10 cellular contexts compared by ENCODE assay signal in the genomic region with DNA sequence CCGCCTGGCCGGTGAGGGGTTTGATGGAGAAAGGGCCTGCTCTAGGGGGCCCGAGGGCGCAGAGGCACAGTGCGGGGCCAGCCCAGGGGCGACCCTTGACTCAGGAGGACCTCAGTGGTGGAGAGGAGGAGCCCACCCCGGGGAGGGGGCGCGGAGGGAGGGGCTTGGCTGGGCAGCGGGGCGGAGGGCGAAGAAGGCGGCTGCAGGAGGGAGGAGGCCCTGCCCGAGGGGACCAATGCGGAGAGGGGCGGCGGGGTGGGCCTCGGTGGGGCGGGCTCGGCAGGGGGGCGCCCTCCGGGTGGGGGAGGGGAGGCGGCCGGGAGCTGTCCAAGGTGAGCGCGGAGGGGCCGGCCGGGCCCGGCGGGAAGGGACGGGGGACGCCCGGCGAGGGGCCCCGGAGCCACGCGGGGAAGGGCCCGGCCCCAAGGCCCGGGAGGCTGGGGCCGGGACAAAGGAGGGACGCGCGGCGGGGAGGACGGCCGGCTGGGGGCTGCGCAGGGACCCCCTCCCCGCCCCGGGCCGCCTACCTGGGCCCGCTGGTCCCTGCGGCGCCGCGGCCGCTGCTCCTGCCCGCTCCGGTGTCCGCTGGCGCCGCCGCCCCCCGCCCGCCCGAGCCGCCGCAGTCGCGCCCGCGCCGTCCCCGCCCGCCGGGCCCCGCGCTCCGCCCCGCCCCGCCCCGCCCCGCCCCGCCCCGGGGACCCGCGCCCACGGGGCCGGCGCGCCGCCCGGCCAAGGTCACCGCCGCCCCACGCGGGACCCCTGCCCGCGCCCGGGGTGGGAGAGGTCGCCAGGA. TPM values are rescaled to one million over a fixed set of nuclear protein-coding genes. Genes with fewer than 3 reads are reported as not detected.
DNase-seq lines count a peak whose midpoint lies in the region; ATAC-seq and TF ChIP-seq lines count a peak whose summit lies in the region.
"Had no signal": no experiment of that assay in that cellular context is flagged by ENCODE, and none has a peak within 500 bp of the region (broad histone marks: within the 10 kb centered on the region; RNA-seq: fewer than 3 reads in every experiment).

A gene with protein sequence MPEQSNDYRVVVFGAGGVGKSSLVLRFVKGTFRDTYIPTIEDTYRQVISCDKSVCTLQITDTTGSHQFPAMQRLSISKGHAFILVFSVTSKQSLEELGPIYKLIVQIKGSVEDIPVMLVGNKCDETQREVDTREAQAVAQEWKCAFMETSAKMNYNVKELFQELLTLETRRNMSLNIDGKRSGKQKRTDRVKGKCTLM (minus strand): TSS at position 596 of the 793 bp plus-strand sequence. CDS start 3,566 bp downstream, outside the sequence.

- H3K9ac ChIP-seq in KMS-11: no peak within 1 kb of the TSS

- H3K9me3 ChIP-seq in neuron (ENCODE audit: low read length): peaks cover under 1% of the 10 kb centered on the region
- H3K9me3 ChIP-seq: neutrophil had no signal

- no peaks in the 10 kb centered on the region for H4K20me1 ChIP-seq in KMS-11 (ENCODE audit: insufficient read depth)

- peak within 1 kb of the TSS; percentile 25; the same call in 1 of the 2 replicates for H3K4me2 ChIP-seq in KMS-11

- no peaks in the 10 kb centered on the region for H3K4me1 ChIP-seq in KMS-11 (ENCODE audit: low read depth, poor library complexity, severe bottlenecking)
- H3K4me1 ChIP-seq in neuron (ENCODE audit: insufficient read depth, low read length): peaks cover 8% of the 10 kb centered on the region

- no peak for DNase-seq in BJ (ENCODE audit: low read depth)
- DNase-seq in glomerular visceral epithelial cell (ENCODE audit: extremely low spot score): no peak
- no peak for DNase-seq in DMS53 treated with DMSO at 0.1 percent for 48 hours (lab: John Stamatoyannopoulos, UW; ENCODE audit: unreplicated experiment)
- DNase-seq: activated gamma-delta T cell treated with Interleukin-2 at 50 U/mL for 16 hours had no signal

- H3K4me3 ChIP-seq in BJ (ENCODE audit: low read depth, low read length) (peak within 1 kb of the TSS; percentile 64), KMS-11 (IDR thresholded peaks at IDR 0.05; ENCODE audit: insufficient read depth, low read depth, low read length) (no peak within 1 kb of the TSS), neuron (ENCODE audit: low read length) (peak within 1 kb of the TSS; percentile 54)

- H3K27me3 ChIP-seq in BJ (ENCODE audit: control insufficient read depth, insufficient read depth, low read length) (no peaks in the 10 kb centered on the region), KMS-11 (ENCODE audit: insufficient read depth, low read depth) (peaks cover 28% of the 10 kb centered on the region), neuron (ENCODE audit: insufficient read depth, low read length) (peaks cover 21% of the 10 kb centered on the region)

- H2AFZ ChIP-seq in KMS-11 (ENCODE audit: low read depth): peak within 1 kb of the TSS; percentile 38
- H2AFZ ChIP-seq in neuron (ENCODE audit: low read depth, low read length): peak within 1 kb of the TSS; percentile 59

- H3K27ac ChIP-seq in KMS-11: no peak within 1 kb of the TSS
- H3K27ac ChIP-seq: neutrophil had no signal

- H3K79me2 ChIP-seq in KMS-11 (ENCODE audit: insufficient read depth, low read depth): no peaks in the 10 kb centered on the region

- H3K36me3 ChIP-seq in BJ (ENCODE audit: control insufficient read depth, insufficient read depth, low read length) (peaks cover 1% of the 10 kb centered on the region; the same call in 1 of the 2 replicates), KMS-11 (ENCODE audit: insufficient read depth) (no peaks in the 10 kb centered on the region), neuron (ENCODE audit: insufficient read depth, low read length) (peaks cover 5% of the 10 kb centered on the region)
- H3K36me3 ChIP-seq: neutrophil had no signal

- peak; percentile 11 for ATAC-seq in esophagus mucosa
- ATAC-seq in HG02938 (IDR thresholded peaks at IDR 0.05; ENCODE audit: unreplicated experiment): no peak
- ATAC-seq in GM19395 (IDR thresholded peaks at IDR 0.05; ENCODE audit: unreplicated experiment): no peak

- POLR2A ChIA-PET in BJ (lab: Charles Lee): no interaction called here

- TF ChIP-seq CTCF in BJ (IDR thresholded peaks at IDR 0.05; ENCODE audit: insufficient read depth, low read depth, low read length) (no peak), KMS-11 (conservative IDR thresholded peaks at IDR 0.05; ENCODE audit: low read depth, low read length) (no peak)

- CTCF ChIA-PET in BJ (lab: Yijun Ruan, JAX): interaction anchor here (1.0 kb wide), 1 partner anchor 27 kb away, joined by 3 read pairs; no protein-coding TSS in a partner anchor

RNA-seq across cellular contexts. Expression of the gene that starts here (rescaled TPM):
- 11.1 and 21.4 TPM in 2 replicates for polyA plus RNA-seq in BJ (2011; rRNA removed)
- polyA minus RNA-seq in BJ (2011; rRNA and poly(A)+ RNA removed): 7.6 and 12.9 TPM in 2 replicates
- 1.00 TPM for total RNA-seq in esophagus mucosa

Comparison
In these comparisons a context has a peak if more than half of its experiments do, and no peak if none do; other contexts are left out.
1. Peak in ATAC-seq in esophagus mucosa; RNA of the gene not detected or under 1 TPM.